Comparison of ENCODE assay signal across 1 cellular context in the genomic region with DNA sequence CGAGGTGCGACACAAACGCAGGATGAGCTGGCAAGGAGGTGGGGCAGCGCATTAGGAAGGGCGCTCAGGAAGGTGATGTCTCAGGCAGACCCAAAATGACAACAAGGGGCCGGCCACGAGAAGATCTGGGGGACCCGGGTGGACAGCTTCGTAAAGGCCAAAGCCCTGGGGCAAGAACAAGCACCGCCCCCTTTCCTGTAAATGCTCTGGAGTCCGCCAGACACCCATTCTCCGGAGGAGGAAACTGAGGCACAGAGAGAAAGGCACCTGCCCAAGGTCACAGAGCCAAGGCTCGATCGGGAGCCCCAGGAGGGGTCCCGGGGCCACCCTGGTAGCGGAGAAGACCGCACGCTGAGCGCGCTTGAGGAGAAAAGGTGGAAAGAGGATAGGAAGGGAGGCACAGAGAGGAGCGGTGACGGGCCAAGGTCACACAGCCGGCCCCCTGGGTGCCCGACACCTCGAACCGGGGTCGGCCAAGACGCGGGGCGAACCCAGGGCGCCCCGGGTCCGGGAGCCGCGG.
A peak's percentile ranks its signal among the peaks of the same experiment; 100 is the strongest.
TF ChIP-seq lines count a peak whose summit lies in the region.

No MANE protein-coding gene starts in this region.

TF ChIP-seq in K562, 482 proteins besides CTCF, POLR2A, EP300 and RAD21 (continues in another document):
- TF ChIP-seq, protein P1, sequence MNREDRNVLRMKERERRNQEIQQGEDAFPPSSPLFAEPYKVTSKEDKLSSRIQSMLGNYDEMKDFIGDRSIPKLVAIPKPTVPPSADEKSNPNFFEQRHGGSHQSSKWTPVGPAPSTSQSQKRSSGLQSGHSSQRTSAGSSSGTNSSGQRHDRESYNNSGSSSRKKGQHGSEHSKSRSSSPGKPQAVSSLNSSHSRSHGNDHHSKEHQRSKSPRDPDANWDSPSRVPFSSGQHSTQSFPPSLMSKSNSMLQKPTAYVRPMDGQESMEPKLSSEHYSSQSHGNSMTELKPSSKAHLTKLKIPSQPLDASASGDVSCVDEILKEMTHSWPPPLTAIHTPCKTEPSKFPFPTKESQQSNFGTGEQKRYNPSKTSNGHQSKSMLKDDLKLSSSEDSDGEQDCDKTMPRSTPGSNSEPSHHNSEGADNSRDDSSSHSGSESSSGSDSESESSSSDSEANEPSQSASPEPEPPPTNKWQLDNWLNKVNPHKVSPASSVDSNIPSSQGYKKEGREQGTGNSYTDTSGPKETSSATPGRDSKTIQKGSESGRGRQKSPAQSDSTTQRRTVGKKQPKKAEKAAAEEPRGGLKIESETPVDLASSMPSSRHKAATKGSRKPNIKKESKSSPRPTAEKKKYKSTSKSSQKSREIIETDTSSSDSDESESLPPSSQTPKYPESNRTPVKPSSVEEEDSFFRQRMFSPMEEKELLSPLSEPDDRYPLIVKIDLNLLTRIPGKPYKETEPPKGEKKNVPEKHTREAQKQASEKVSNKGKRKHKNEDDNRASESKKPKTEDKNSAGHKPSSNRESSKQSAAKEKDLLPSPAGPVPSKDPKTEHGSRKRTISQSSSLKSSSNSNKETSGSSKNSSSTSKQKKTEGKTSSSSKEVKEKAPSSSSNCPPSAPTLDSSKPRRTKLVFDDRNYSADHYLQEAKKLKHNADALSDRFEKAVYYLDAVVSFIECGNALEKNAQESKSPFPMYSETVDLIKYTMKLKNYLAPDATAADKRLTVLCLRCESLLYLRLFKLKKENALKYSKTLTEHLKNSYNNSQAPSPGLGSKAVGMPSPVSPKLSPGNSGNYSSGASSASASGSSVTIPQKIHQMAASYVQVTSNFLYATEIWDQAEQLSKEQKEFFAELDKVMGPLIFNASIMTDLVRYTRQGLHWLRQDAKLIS (CRISPR knock-in tag; IDR thresholded peaks at IDR 0.05), result peak; percentile 15; the same call in 1 of the 2 replicates
- TF ChIP-seq, protein P2, sequence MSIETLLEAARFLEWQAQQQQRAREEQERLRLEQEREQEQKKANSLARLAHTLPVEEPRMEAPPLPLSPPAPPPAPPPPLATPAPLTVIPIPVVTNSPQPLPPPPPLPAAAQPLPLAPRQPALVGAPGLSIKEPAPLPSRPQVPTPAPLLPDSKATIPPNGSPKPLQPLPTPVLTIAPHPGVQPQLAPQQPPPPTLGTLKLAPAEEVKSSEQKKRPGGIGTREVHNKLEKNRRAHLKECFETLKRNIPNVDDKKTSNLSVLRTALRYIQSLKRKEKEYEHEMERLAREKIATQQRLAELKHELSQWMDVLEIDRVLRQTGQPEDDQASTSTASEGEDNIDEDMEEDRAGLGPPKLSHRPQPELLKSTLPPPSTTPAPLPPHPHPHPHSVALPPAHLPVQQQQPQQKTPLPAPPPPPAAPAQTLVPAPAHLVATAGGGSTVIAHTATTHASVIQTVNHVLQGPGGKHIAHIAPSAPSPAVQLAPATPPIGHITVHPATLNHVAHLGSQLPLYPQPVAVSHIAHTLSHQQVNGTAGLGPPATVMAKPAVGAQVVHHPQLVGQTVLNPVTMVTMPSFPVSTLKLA (conservative IDR thresholded peaks at IDR 0.05), result no peak
- no peak for TF ChIP-seq CREM (IDR thresholded peaks at IDR 0.05; ENCODE audit: low read depth)
- no peak for TF ChIP-seq ASH1L (IDR thresholded peaks at IDR 0.05; ENCODE audit: borderline replicate concordance, low read depth, partially characterized antibody)
- TF ChIP-seq ARID1B (IDR thresholded peaks at IDR 0.05), result no peak
- TF ChIP-seq NUFIP1 (IDR thresholded peaks at IDR 0.05; ENCODE audit: partially characterized antibody), result no peak
- TF ChIP-seq BRCA1 (IDR thresholded peaks at IDR 0.05), result no peak
- no peak for TF ChIP-seq BRCA1 (CRISPR knock-in tag; IDR thresholded peaks at IDR 0.05)
- no peak for TF ChIP-seq RFX7 (CRISPR knock-in tag; IDR thresholded peaks at IDR 0.05)
- TF ChIP-seq ZNF431 (CRISPR knock-in tag; IDR thresholded peaks at IDR 0.05), result no peak
- peak; percentile 96 for TF ChIP-seq BCOR (IDR thresholded peaks at IDR 0.05)
- no peak for TF ChIP-seq PTTG1 (tag; IDR thresholded peaks at IDR 0.05; ENCODE audit: low read depth)
- peak; percentile 22; the same call in 1 of the 2 replicates for TF ChIP-seq ZNF263 (CRISPR knock-in tag; IDR thresholded peaks at IDR 0.05; ENCODE audit: borderline replicate concordance)
- TF ChIP-seq SOX6 (IDR thresholded peaks at IDR 0.05), result no peak
- 0 out of 2 replicates have a peak, but pooled peaks have one; percentile 5 for TF ChIP-seq GTF2E2 (tag; IDR thresholded peaks at IDR 0.05)
- no peak for TF ChIP-seq GTF2F1 (IDR thresholded peaks at IDR 0.05; ENCODE audit: low read depth, low read length)
- no peak for TF ChIP-seq TAF9B (IDR thresholded peaks at IDR 0.05; ENCODE audit: partially characterized antibody)
- TF ChIP-seq PTBP1 (IDR thresholded peaks at IDR 0.05; ENCODE audit: low read depth, low read length), result peak; percentile 72; the same call in 1 of the 2 replicates
- TF ChIP-seq, protein P3, sequence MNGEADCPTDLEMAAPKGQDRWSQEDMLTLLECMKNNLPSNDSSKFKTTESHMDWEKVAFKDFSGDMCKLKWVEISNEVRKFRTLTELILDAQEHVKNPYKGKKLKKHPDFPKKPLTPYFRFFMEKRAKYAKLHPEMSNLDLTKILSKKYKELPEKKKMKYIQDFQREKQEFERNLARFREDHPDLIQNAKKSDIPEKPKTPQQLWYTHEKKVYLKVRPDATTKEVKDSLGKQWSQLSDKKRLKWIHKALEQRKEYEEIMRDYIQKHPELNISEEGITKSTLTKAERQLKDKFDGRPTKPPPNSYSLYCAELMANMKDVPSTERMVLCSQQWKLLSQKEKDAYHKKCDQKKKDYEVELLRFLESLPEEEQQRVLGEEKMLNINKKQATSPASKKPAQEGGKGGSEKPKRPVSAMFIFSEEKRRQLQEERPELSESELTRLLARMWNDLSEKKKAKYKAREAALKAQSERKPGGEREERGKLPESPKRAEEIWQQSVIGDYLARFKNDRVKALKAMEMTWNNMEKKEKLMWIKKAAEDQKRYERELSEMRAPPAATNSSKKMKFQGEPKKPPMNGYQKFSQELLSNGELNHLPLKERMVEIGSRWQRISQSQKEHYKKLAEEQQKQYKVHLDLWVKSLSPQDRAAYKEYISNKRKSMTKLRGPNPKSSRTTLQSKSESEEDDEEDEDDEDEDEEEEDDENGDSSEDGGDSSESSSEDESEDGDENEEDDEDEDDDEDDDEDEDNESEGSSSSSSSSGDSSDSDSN (IDR thresholded peaks at IDR 0.05; ENCODE audit: borderline replicate concordance in 1 of 2, low read depth in 2 of 2, low read length in 2 of 2), result 0 out of 4 replicates have a peak, but pooled peaks of 1 of the 2 experiments have one; percentile 15
- no peak for TF ChIP-seq HNRNPLL (IDR thresholded peaks at IDR 0.05; ENCODE audit: low read depth, low read length, poor library complexity, severe bottlenecking)
- no peak for TF ChIP-seq ZBTB8A (IDR thresholded peaks at IDR 0.05; ENCODE audit: partially characterized antibody)
- TF ChIP-seq, protein P4, sequence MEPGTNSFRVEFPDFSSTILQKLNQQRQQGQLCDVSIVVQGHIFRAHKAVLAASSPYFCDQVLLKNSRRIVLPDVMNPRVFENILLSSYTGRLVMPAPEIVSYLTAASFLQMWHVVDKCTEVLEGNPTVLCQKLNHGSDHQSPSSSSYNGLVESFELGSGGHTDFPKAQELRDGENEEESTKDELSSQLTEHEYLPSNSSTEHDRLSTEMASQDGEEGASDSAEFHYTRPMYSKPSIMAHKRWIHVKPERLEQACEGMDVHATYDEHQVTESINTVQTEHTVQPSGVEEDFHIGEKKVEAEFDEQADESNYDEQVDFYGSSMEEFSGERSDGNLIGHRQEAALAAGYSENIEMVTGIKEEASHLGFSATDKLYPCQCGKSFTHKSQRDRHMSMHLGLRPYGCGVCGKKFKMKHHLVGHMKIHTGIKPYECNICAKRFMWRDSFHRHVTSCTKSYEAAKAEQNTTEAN (CRISPR knock-in tag; IDR thresholded peaks at IDR 0.05), result no peak
- TF ChIP-seq SRF (CRISPR knock-in tag; IDR thresholded peaks at IDR 0.05), result no peak
- TF ChIP-seq ZSCAN29 (IDR thresholded peaks at IDR 0.05), result no peak
- TF ChIP-seq BDP1 (IDR thresholded peaks at IDR 0.05; ENCODE audit: insufficient read depth, insufficient read length), result no peak
- peak; percentile 60 for TF ChIP-seq ADNP (tag; IDR thresholded peaks at IDR 0.05)
- TF ChIP-seq, protein P5, sequence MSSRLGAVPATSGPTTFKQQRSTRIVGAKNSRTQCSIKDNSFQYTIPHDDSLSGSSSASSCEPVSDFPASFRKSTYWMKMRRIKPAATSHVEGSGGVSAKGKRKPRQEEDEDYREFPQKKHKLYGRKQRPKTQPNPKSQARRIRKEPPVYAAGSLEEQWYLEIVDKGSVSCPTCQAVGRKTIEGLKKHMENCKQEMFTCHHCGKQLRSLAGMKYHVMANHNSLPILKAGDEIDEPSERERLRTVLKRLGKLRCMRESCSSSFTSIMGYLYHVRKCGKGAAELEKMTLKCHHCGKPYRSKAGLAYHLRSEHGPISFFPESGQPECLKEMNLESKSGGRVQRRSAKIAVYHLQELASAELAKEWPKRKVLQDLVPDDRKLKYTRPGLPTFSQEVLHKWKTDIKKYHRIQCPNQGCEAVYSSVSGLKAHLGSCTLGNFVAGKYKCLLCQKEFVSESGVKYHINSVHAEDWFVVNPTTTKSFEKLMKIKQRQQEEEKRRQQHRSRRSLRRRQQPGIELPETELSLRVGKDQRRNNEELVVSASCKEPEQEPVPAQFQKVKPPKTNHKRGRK (tag; IDR thresholded peaks at IDR 0.05), result no peak
- peak; percentile 17 for TF ChIP-seq TBP (optimal IDR thresholded peaks at IDR 0.05; ENCODE audit: low read depth, low read length)
- no peak for TF ChIP-seq CBFB (CRISPR knock-in tag; IDR thresholded peaks at IDR 0.05)
- no peak for TF ChIP-seq ZNF408 (CRISPR knock-in tag; IDR thresholded peaks at IDR 0.05; ENCODE audit: low read depth)
- peak; percentile 93 for TF ChIP-seq HDAC2 (IDR thresholded peaks at IDR 0.05)
- TF ChIP-seq RCOR1 (IDR thresholded peaks at IDR 0.05; ENCODE audit: borderline replicate concordance in 1 of 2, low read depth in 2 of 2, low read length in 2 of 2), result 0 out of 4 replicates have a peak, but pooled peaks have one; percentile 34 to 56
- TF ChIP-seq, protein P6, sequence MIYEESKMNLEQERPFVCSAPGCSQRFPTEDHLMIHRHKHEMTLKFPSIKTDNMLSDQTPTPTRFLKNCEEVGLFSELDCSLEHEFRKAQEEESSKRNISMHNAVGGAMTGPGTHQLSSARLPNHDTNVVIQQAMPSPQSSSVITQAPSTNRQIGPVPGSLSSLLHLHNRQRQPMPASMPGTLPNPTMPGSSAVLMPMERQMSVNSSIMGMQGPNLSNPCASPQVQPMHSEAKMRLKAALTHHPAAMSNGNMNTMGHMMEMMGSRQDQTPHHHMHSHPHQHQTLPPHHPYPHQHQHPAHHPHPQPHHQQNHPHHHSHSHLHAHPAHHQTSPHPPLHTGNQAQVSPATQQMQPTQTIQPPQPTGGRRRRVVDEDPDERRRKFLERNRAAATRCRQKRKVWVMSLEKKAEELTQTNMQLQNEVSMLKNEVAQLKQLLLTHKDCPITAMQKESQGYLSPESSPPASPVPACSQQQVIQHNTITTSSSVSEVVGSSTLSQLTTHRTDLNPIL (CRISPR knock-in tag; IDR thresholded peaks at IDR 0.05), result no peak
- TF ChIP-seq CXXC5 (CRISPR knock-in tag; IDR thresholded peaks at IDR 0.05), result no peak
- no peak for TF ChIP-seq ZNF165 (CRISPR knock-in tag; IDR thresholded peaks at IDR 0.05; ENCODE audit: borderline replicate concordance)
- no peak; the same call in 1 of the 2 replicates for TF ChIP-seq ELF1 (tag; IDR thresholded peaks at IDR 0.05)
- TF ChIP-seq, protein P7, sequence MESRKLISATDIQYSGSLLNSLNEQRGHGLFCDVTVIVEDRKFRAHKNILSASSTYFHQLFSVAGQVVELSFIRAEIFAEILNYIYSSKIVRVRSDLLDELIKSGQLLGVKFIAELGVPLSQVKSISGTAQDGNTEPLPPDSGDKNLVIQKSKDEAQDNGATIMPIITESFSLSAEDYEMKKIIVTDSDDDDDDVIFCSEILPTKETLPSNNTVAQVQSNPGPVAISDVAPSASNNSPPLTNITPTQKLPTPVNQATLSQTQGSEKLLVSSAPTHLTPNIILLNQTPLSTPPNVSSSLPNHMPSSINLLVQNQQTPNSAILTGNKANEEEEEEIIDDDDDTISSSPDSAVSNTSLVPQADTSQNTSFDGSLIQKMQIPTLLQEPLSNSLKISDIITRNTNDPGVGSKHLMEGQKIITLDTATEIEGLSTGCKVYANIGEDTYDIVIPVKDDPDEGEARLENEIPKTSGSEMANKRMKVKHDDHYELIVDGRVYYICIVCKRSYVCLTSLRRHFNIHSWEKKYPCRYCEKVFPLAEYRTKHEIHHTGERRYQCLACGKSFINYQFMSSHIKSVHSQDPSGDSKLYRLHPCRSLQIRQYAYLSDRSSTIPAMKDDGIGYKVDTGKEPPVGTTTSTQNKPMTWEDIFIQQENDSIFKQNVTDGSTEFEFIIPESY (CRISPR knock-in tag; IDR thresholded peaks at IDR 0.05), result no peak
- 0 out of 2 replicates have a peak, but pooled peaks have one; percentile 62 for TF ChIP-seq KAT7 (CRISPR knock-in tag; IDR thresholded peaks at IDR 0.05; ENCODE audit: borderline replicate concordance)
- TF ChIP-seq GATAD2A (IDR thresholded peaks at IDR 0.05), result no peak
- peak; percentile 98 for TF ChIP-seq CHD1 (IDR thresholded peaks at IDR 0.05; ENCODE audit: low read length)
- TF ChIP-seq ATF1 (CRISPR knock-in tag; IDR thresholded peaks at IDR 0.05), result no peak
- TF ChIP-seq ATF1 (tag; IDR thresholded peaks at IDR 0.05), result no peak
- no peak for TF ChIP-seq SUPT5H (IDR thresholded peaks at IDR 0.05)
- TF ChIP-seq, protein P8, sequence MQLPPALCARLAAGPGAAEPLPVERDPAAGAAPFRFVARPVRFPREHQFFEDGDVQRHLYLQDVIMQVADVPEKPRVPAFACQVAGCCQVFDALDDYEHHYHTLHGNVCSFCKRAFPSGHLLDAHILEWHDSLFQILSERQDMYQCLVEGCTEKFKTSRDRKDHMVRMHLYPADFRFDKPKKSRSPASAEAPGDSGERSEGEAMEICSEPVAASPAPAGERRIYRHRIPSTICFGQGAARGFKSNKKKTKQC (CRISPR knock-in tag; IDR thresholded peaks at IDR 0.05), result no peak
- no peak for TF ChIP-seq ZBTB7A (IDR thresholded peaks at IDR 0.05; ENCODE audit: borderline replicate concordance, control insufficient read depth, low read depth, low read length)
- no peak for TF ChIP-seq ZNF586 (CRISPR knock-in tag; conservative IDR thresholded peaks at IDR 0.05)
- TF ChIP-seq HDAC3 (IDR thresholded peaks at IDR 0.05; ENCODE audit: borderline replicate concordance, partially characterized antibody), result no peak
- TF ChIP-seq, protein P9, sequence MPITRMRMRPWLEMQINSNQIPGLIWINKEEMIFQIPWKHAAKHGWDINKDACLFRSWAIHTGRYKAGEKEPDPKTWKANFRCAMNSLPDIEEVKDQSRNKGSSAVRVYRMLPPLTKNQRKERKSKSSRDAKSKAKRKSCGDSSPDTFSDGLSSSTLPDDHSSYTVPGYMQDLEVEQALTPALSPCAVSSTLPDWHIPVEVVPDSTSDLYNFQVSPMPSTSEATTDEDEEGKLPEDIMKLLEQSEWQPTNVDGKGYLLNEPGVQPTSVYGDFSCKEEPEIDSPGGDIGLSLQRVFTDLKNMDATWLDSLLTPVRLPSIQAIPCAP (CRISPR knock-in tag; IDR thresholded peaks at IDR 0.05; ENCODE audit: borderline replicate concordance), result no peak
- TF ChIP-seq POLR2B (IDR thresholded peaks at IDR 0.05; ENCODE audit: low read depth, partially characterized antibody), result no peak
- TF ChIP-seq HMG20A (CRISPR knock-in tag; conservative IDR thresholded peaks at IDR 0.05), result no peak
- TF ChIP-seq LEF1 (IDR thresholded peaks at IDR 0.05), result no peak
- TF ChIP-seq KDM1A (IDR thresholded peaks at IDR 0.05), result peak; percentile 58 to 80
- peak; percentile 83 for TF ChIP-seq RBM25 (IDR thresholded peaks at IDR 0.05; ENCODE audit: low read depth, low read length, severe bottlenecking)
